In genomic region chr14:94081386-94081820, GRCh38 we compare ENCODE assay signal across 1 cellular context.
TF ChIP-seq lines count a peak whose summit lies in the region.

No MANE protein-coding gene starts in this region.

TF ChIP-seq in A549, 52 proteins besides CTCF, POLR2A, EP300 and RAD21 (continued from another document):
- TF ChIP-seq ATOH8 (CRISPR knock-in tag; IDR thresholded peaks at IDR 0.05; ENCODE audit: low read depth), result no peak
- TF ChIP-seq HOXA7 (CRISPR knock-in tag; IDR thresholded peaks at IDR 0.05), result no peak
- TF ChIP-seq ZNF302 (CRISPR knock-in tag; IDR thresholded peaks at IDR 0.05), result no peak
- TF ChIP-seq TP53 (CRISPR knock-in tag; IDR thresholded peaks at IDR 0.05), result no peak
